ENCODE assay signal across 25 cellular contexts in genomic region chr16:50224297-50224696, GRCh38.
"Had no signal": no experiment of that assay in that cellular context is flagged by ENCODE, and none has a peak within 500 bp of the region (broad histone marks: within the 10 kb centered on the region; RNA-seq: fewer than 3 reads in every experiment).

No MANE protein-coding gene starts in this region.

- H3K4me1 ChIP-seq: gastroesophageal sphincter, neural progenitor cell, prostate gland, right atrium auricular region, tibial artery had no signal

- DNase-seq: dorsolateral prefrontal cortex; effector CD4-positive, alpha-beta T cell; foreskin fibroblast; heart left ventricle; kidney; mesendoderm; midbrain; naive thymus-derived CD4-positive, alpha-beta T cell; stimulated activated CD4-positive, alpha-beta T cell treated with anti-CD3 and anti-CD28 coated beads, Interleukin-12 subunit alpha, Interleukin-12 subunit beta, amount 100 ng/mL, for 4 hours; stimulated activated CD4-positive, alpha-beta T cell treated with anti-CD3 and anti-CD28 coated beads, Interleukin-1b, Interleukin-23, amount 100 ng/mL, for 48 hours; stimulated activated CD4-positive, alpha-beta T cell treated with anti-CD3 and anti-CD28 coated beads, Interleukin-4, amount 100 ng/mL, for 1 hour; stimulated activated CD8-positive, alpha-beta memory T cell treated with anti-CD3 and anti-CD28 coated beads, Interleukin-4, amount 100 ng/mL, for 48 hours; stimulated activated naive CD4-positive, alpha-beta T cell; stimulated activated naive CD8-positive, alpha-beta T cell treated with anti-CD3 and anti-CD28 coated beads, Interleukin-15, amount 100 ng/mL, for 72 hours; tibial artery had no signal

- H3K4me3 Mint-ChIP-seq: naive thymus-derived CD4-positive, alpha-beta T cell; nephron; neural progenitor cell; stimulated activated naive CD8-positive, alpha-beta T cell treated with anti-CD3 and anti-CD28 coated beads, Interleukin-15, amount 100 ng/mL, for 72 hours; type B pancreatic cell had no signal

- H3K27ac ChIP-seq: dorsolateral prefrontal cortex, gastroesophageal sphincter, heart left ventricle, hepatocyte, neural progenitor cell, prostate gland, right atrium auricular region, tibial artery had no signal

- H3K27me3 ChIP-seq: dorsolateral prefrontal cortex, gastroesophageal sphincter, heart left ventricle, hepatocyte, neural progenitor cell, right atrium auricular region, tibial artery had no signal

- H3K9me3 ChIP-seq: gastroesophageal sphincter, heart left ventricle, prostate gland, right atrium auricular region, tibial artery had no signal

- H3K27me3 Mint-ChIP-seq: naive thymus-derived CD4-positive, alpha-beta T cell; stimulated activated naive CD8-positive, alpha-beta T cell treated with anti-CD3 and anti-CD28 coated beads, Interleukin-15, amount 100 ng/mL, for 72 hours; type B pancreatic cell had no signal

- H3K4me1 Mint-ChIP-seq: nephron, neural progenitor cell had no signal

- ATAC-seq: gastroesophageal sphincter; heart left ventricle; left lobe of liver; naive thymus-derived CD4-positive, alpha-beta T cell; sciatic nerve; stimulated activated naive CD8-positive, alpha-beta T cell treated with anti-CD3 and anti-CD28 coated beads, Interleukin-15, amount 100 ng/mL, for 72 hours had no signal

- H3K36me3 ChIP-seq: neural progenitor cell, prostate gland had no signal

- H3K4me3 ChIP-seq: dorsolateral prefrontal cortex, gastroesophageal sphincter, heart left ventricle, hepatocyte, neural progenitor cell, prostate gland, right atrium auricular region, smooth muscle cell, tibial artery had no signal

- H3K9me3 Mint-ChIP-seq: naive thymus-derived CD4-positive, alpha-beta T cell; nephron; neural progenitor cell; stimulated activated naive CD8-positive, alpha-beta T cell treated with anti-CD3 and anti-CD28 coated beads, Interleukin-15, amount 100 ng/mL, for 72 hours; type B pancreatic cell had no signal

- H3K27ac Mint-ChIP-seq: nephron, neural progenitor cell had no signal
